In genomic region chr12:107748472-107748871, GRCh38 we compare ENCODE assay signal across 14 cellular contexts. TPM values are rescaled to one million over a fixed set of nuclear protein-coding genes. Genes with fewer than 3 reads are reported as not detected.
A peak's percentile ranks its signal among the peaks of the same experiment; 100 is the strongest.
DNase-seq lines count a peak whose midpoint lies in the region; ATAC-seq, FAIRE-seq and TF ChIP-seq lines count a peak whose summit lies in the region.
"Had no signal": no experiment of that assay in that cellular context is flagged by ENCODE, and none has a peak within 500 bp of the region (broad histone marks: within the 10 kb centered on the region; RNA-seq: fewer than 3 reads in every experiment).

No MANE protein-coding gene starts in this region.

- peaks cover 18 to 33% of the 10 kb centered on the region in 2 experiments for H3K36me3 ChIP-seq in endothelial cell of umbilical vein (ENCODE audit: control insufficient read depth in 2 of 2, extremely low read depth in 1 of 2, insufficient read depth in 2 of 2, low read length in 2 of 2)

- H3K4me3 ChIP-seq in endothelial cell of umbilical vein (replicated peaks in 1 of 3; ENCODE audit: insufficient read depth in 1 of 3, low read depth in 1 of 3, low read length in 3 of 3) = peak overlapping the region in 1 of 3 experiments; percentile 42
- H3K4me3 ChIP-seq: HAP-1, mucosa of descending colon had no signal

- CTCF ChIA-PET in endothelial cell of umbilical vein (lab: Charles Lee) = no interaction called here

- ATAC-seq in GM18867 (IDR thresholded peaks at IDR 0.05; ENCODE audit: unreplicated experiment) (no peak), GM21381 (IDR thresholded peaks at IDR 0.05; ENCODE audit: unreplicated experiment) (no peak)
- ATAC-seq: mucosa of descending colon had no signal

- BruUV-seq in endothelial cell of umbilical vein (replicated peaks; lab: Mats Ljungman, UMichigan) = no TSS peak

- H3K9me3 ChIP-seq in endothelial cell of umbilical vein (replicated peaks; ENCODE audit: control insufficient read depth, insufficient read depth, low read length) = no peaks in the 10 kb centered on the region
- H3K9me3 ChIP-seq: HAP-1, mucosa of descending colon had no signal

- H3K9me1 ChIP-seq in endothelial cell of umbilical vein (replicated peaks; ENCODE audit: control insufficient read depth, extremely low read depth, insufficient read depth, low read length) = no peaks in the 10 kb centered on the region

- no peak overlapping the region for H2AFZ ChIP-seq in endothelial cell of umbilical vein (ENCODE audit: low read depth, low read length)

- no peak for TF ChIP-seq POLR2A in endothelial cell of umbilical vein (IDR thresholded peaks at IDR 0.05; ENCODE audit: low read depth, low read length)
- TF ChIP-seq POLR2A in GM12892 (IDR thresholded peaks at IDR 0.05; ENCODE audit: low read depth, low read length) = no peak

- H4K20me1 ChIP-seq in endothelial cell of umbilical vein (replicated peaks; ENCODE audit: control insufficient read depth, extremely low read depth, insufficient read depth, low read length) = peaks cover 2% of the 10 kb centered on the region

- H3K4me1 ChIP-seq in endothelial cell of umbilical vein (ENCODE audit: control insufficient read depth, extremely low read depth, insufficient read depth, low read length) = peaks cover 47% of the 10 kb centered on the region
- H3K4me1 ChIP-seq: HAP-1 had no signal

- dilution Hi-C loops in endothelial cell of umbilical vein (cut with MboI; ENCODE audit: extremely low pct_ligation_motif_present, low sequenced_read_pairs) = no loop called here

- FAIRE-seq in RCC 7860 (lab: Jason Lieb, UNC) = no peak
- peak; percentile 62 for FAIRE-seq in endothelial cell of umbilical vein (lab: Jason Lieb, UNC)
- FAIRE-seq in GM12892 (lab: Jason Lieb, UNC) = no peak
- FAIRE-seq: GM12891 had no signal

- H3K27ac ChIP-seq in endothelial cell of umbilical vein (ENCODE audit: insufficient read depth, low read depth, low read length) = peak overlapping the region; percentile 83

- peak; percentile 60 for DNase-seq in GM04503 (ENCODE audit: low read depth)
- DNase-seq in RCC 7860 (ENCODE audit: low spot score) = peak; percentile 23
- DNase-seq in endothelial cell of umbilical vein (ENCODE audit: low read depth, low spot score) = peak; percentile 84
- DNase-seq in pulmonary artery endothelial cell (ENCODE audit: low read depth, low spot score) = peak; percentile 41
- no peak for DNase-seq in GM12892 (ENCODE audit: insufficient read length)
- DNase-seq in superior temporal gyrus (ENCODE audit: extremely low spot score) = no peak
- DNase-seq: effector CD4-positive, alpha-beta T cell; mucosa of descending colon had no signal

- intact Hi-C loops in endothelial cell of umbilical vein (cut with micrococcal nuclease) = loop anchor here (2.0 to 5.0 kb wide), 3 partner anchors 64 to 769 kb away; partner anchors contain the start of genes CRY1, FICD and PWP1

- H3K79me2 ChIP-seq in endothelial cell of umbilical vein (ENCODE audit: control insufficient read depth, insufficient read depth, low read length) = peaks cover 52% of the 10 kb centered on the region

- TF ChIP-seq CTCF in endothelial cell of umbilical vein (IDR thresholded peaks at IDR 0.05; ENCODE audit: extremely low read depth in 1 of 2, insufficient read depth in 1 of 2, low read depth in 1 of 2, low read length in 2 of 2) = no peak

- H3K4me2 ChIP-seq in endothelial cell of umbilical vein (ENCODE audit: insufficient read depth, low read length) = peak overlapping the region; percentile 92

- POLR2A ChIA-PET in endothelial cell of umbilical vein (lab: Charles Lee) = no interaction called here

- H3K9ac ChIP-seq in endothelial cell of umbilical vein (replicated peaks; ENCODE audit: extremely low read depth, insufficient read depth, low read length) = peak overlapping the region; percentile 61

- no peaks in the 10 kb centered on the region for H3K27me3 ChIP-seq in endothelial cell of umbilical vein (ENCODE audit: control insufficient read depth in 2 of 2, insufficient read depth in 2 of 2, low read length in 2 of 2)

TF ChIP-seq in endothelial cell of umbilical vein, 7 proteins besides CTCF, POLR2A, EP300 and RAD21:
- no peak for TF ChIP-seq MAX (IDR thresholded peaks at IDR 0.05; ENCODE audit: insufficient read depth, insufficient read length)
- TF ChIP-seq POLR2AphosphoS5 (IDR thresholded peaks at IDR 0.05; ENCODE audit: insufficient read depth, low read depth, low read length) = peak; percentile 41
- TF ChIP-seq EZH2 (IDR thresholded peaks at IDR 0.05; ENCODE audit: borderline replicate concordance, low read depth, low read length, severe bottlenecking) = no peak
- TF ChIP-seq MYC (IDR thresholded peaks at IDR 0.05; ENCODE audit: low read depth, low read length) = no peak
- TF ChIP-seq FOS (IDR thresholded peaks at IDR 0.05; ENCODE audit: borderline replicate concordance, insufficient read depth, low read length) = peak; percentile 82
- no peak for TF ChIP-seq GATA2 (IDR thresholded peaks at IDR 0.05; ENCODE audit: insufficient read depth, insufficient read length, low read depth, low read length)
- TF ChIP-seq JUN (IDR thresholded peaks at IDR 0.05; ENCODE audit: borderline replicate concordance, insufficient read depth, insufficient read length, low read depth) = peak; percentile 69

RNA-seq across cellular contexts. Expression of gene PRDM4, which starts 12.5 kb away (rescaled TPM):
- total RNA-seq in endothelial cell of umbilical vein = 33.4 and 36.8 TPM in 2 replicates
- polyA plus RNA-seq in endothelial cell of umbilical vein = 22.1 and 25.6 TPM in 2 replicates
- 26.4 and 27.6 TPM in 2 replicates for polyA plus RNA-seq in endothelial cell of umbilical vein (2011; cell fraction: cytosol; rRNA removed)
- 37.1 and 39.7 TPM in 2 replicates for polyA plus RNA-seq in endothelial cell of umbilical vein (2011; cell fraction: nucleus; rRNA removed)
- 31.1 and 37.0 TPM in 2 replicates for polyA plus RNA-seq in endothelial cell of umbilical vein (2012)
- 31.4 and 44.6 TPM in 2 replicates for polyA minus RNA-seq in endothelial cell of umbilical vein
- 12.7 TPM for polyA minus RNA-seq in endothelial cell of umbilical vein (2011; cell fraction: cytosol; rRNA and poly(A)+ RNA removed)
- polyA minus RNA-seq in endothelial cell of umbilical vein (2011; cell fraction: nucleus; rRNA and poly(A)+ RNA removed) = 32.0 and 32.3 TPM in 2 replicates
- 22.2 and 22.5 TPM in 2 replicates for total RNA-seq in pulmonary artery endothelial cell
- 9.3 TPM for polyA plus RNA-seq in GM12892 (2012; ENCODE audit: missing spikeins)

RNA-seq across cellular contexts. Expression of gene ASCL4, which starts 26.0 kb away (rescaled TPM):
- total RNA-seq in endothelial cell of umbilical vein (not detected in 2 replicates), pulmonary artery endothelial cell (not detected in 2 replicates)
- polyA plus RNA-seq in endothelial cell of umbilical vein = not detected in 2 replicates
- polyA plus RNA-seq in endothelial cell of umbilical vein (2011; cell fraction: cytosol; rRNA removed) = not detected in 2 replicates
- not detected in 2 replicates for polyA plus RNA-seq in endothelial cell of umbilical vein (2011; cell fraction: nucleus; rRNA removed)
- polyA plus RNA-seq in endothelial cell of umbilical vein (2012) = not detected in 2 replicates
- not detected in 2 replicates for polyA minus RNA-seq in endothelial cell of umbilical vein
- polyA minus RNA-seq in endothelial cell of umbilical vein (2011; cell fraction: cytosol; rRNA and poly(A)+ RNA removed) = not detected
- polyA minus RNA-seq in endothelial cell of umbilical vein (2011; cell fraction: nucleus; rRNA and poly(A)+ RNA removed) = not detected in 2 replicates
- not detected for polyA plus RNA-seq in GM12892 (2012; ENCODE audit: missing spikeins)
- total RNA-seq: activated CD8-positive, alpha-beta memory T cell treated with anti-CD3 and anti-CD28 coated beads for 36 hours; mucosa of descending colon; OCI-LY7 had no signal

Comparison
In these comparisons a context has a peak if more than half of its experiments do, and no peak if none do; other contexts are left out.
1. DNase-seq: peak in GM04503 (single experiment), RCC 7860 (single experiment), endothelial cell of umbilical vein (single experiment) and pulmonary artery endothelial cell (single experiment); none in GM12892 (single experiment) and superior temporal gyrus (single experiment).